2 cellular contexts compared by ENCODE assay signal in genomic region chr9:131442351-131442750, GRCh38.
TF ChIP-seq lines count a peak whose summit lies in the region.

No MANE protein-coding gene starts in this region.

TF ChIP-seq in HepG2, 621 proteins besides CTCF, POLR2A, EP300 and RAD21:
- TF ChIP-seq RNF2 (conservative IDR thresholded peaks at IDR 0.05; ENCODE audit: low read depth): no peak
- TF ChIP-seq ZNF460 (CRISPR knock-in tag; IDR thresholded peaks at IDR 0.05; ENCODE audit: borderline replicate concordance): no peak
- TF ChIP-seq ZNF207 (IDR thresholded peaks at IDR 0.05; ENCODE audit: borderline replicate concordance): no peak

TF ChIP-seq in endothelial cell of umbilical vein, 7 proteins besides CTCF, POLR2A, EP300 and RAD21:
- TF ChIP-seq POLR2AphosphoS5 (IDR thresholded peaks at IDR 0.05; ENCODE audit: insufficient read depth, low read depth, low read length) (peak; percentile 12), MYC (IDR thresholded peaks at IDR 0.05; ENCODE audit: low read depth, low read length) (no peak)
